Comparison of ENCODE assay signal across 16 cellular contexts in the genomic region with DNA sequence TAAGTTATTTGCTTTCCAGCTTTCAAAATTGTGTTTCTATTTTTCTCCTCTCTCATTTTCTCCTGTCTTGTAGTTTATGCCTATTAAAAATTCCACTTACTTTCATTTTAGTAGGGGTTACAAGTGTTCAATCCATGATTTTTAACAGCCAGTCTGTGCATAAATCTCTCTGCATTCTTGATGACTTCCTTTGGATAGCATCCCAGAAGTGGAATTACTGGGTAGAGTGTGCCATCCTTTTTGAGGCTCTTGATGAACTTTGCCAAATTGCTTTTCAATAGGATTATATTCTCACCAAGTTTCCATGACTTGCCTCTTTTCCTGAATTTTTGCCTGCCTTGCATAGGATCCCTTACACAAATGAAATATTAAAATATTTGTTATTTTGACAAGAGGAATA. TPM values are rescaled to one million over a fixed set of nuclear protein-coding genes. Genes with fewer than 3 reads are reported as not detected.
DNase-seq lines count a peak whose midpoint lies in the region; ATAC-seq and TF ChIP-seq lines count a peak whose summit lies in the region.
"Had no signal": no experiment of that assay in that cellular context is flagged by ENCODE, and none has a peak within 500 bp of the region (broad histone marks: within the 10 kb centered on the region; RNA-seq: fewer than 3 reads in every experiment).

No MANE protein-coding gene starts in this region.

- H3K9me3 Mint-ChIP-seq in T-helper 2 cell treated with Interferon-gamma antibody and Interleukin-4, amounts not matched to agents 5 μg/mL and 100 μg/mL, for 36 hours = no peaks in the 10 kb centered on the region
- H3K9me3 Mint-ChIP-seq: GM23338 had no signal

- TF ChIP-seq EP300 in sigmoid colon (IDR thresholded peaks at IDR 0.05) = no peak

- no peak for ATAC-seq in GM18517 (IDR thresholded peaks at IDR 0.05; ENCODE audit: unreplicated experiment)
- ATAC-seq: GM23338, K562, Panc1 had no signal

- DNase-seq in GM04503 (ENCODE audit: low read depth) = peak; percentile 9
- peak; percentile 61 for DNase-seq in NCI-H446 treated with DMSO at 0.1 percent for 48 hours (lab: John Stamatoyannopoulos, UW)
- DNase-seq in fibroblast of peridontal ligament (ENCODE audit: extremely low read depth) = peak; percentile 23
- DNase-seq in substantia nigra (lab: John Stamatoyannopoulos, UW) = no peak
- DNase-seq in T-helper 2 cell treated with Interferon-gamma antibody and Interleukin-4, amounts not matched to agents 5 μg/mL and 100 μg/mL, for 36 hours (ENCODE audit: low spot score) = no peak
- no peak for DNase-seq in sigmoid colon
- DNase-seq: NCI-H1092, NCI-H1694 treated with DMSO at 0.1 percent for 48 hours, NCI-H748 treated with DMSO at 0.1 percent for 48 hours, Right ventricle myocardium superior had no signal

- H3K4me3 ChIP-seq in sigmoid colon = no peak overlapping the region
- H3K4me3 ChIP-seq: BLaER1 treated with 17β-estradiol and CSF1 and Interleukin-3, amounts not matched to agents 10 nM and 100 nM; GM23338; K562 had no signal

- no peaks in the 10 kb centered on the region for H3K4me1 ChIP-seq in sigmoid colon
- H3K4me1 ChIP-seq: BLaER1 treated with 17β-estradiol and CSF1 and Interleukin-3, amounts not matched to agents 10 nM and 100 nM had no signal

- no peaks in the 10 kb centered on the region for H3K27me3 Mint-ChIP-seq in T-helper 2 cell treated with Interferon-gamma antibody and Interleukin-4, amounts not matched to agents 5 μg/mL and 100 μg/mL, for 36 hours (ENCODE audit: low read depth)

- no peaks in the 10 kb centered on the region for H3K4me1 Mint-ChIP-seq in T-helper 2 cell treated with Interferon-gamma antibody and Interleukin-4, amounts not matched to agents 5 μg/mL and 100 μg/mL, for 36 hours (ENCODE audit: low read depth)
- H3K4me1 Mint-ChIP-seq: GM23338 had no signal

- H3K27ac ChIP-seq in substantia nigra (ENCODE audit: low read depth, low read length, poor library complexity, severe bottlenecking) (peak overlapping the region; percentile 92), sigmoid colon (no peak overlapping the region)
- H3K27ac ChIP-seq: BLaER1 treated with 17β-estradiol and CSF1 and Interleukin-3, amounts not matched to agents 10 nM and 100 nM; HL-60 had no signal

- no peaks in the 10 kb centered on the region for H3K36me3 Mint-ChIP-seq in T-helper 2 cell treated with Interferon-gamma antibody and Interleukin-4, amounts not matched to agents 5 μg/mL and 100 μg/mL, for 36 hours (ENCODE audit: low read depth)

- TF ChIP-seq POLR2A in sigmoid colon (IDR thresholded peaks at IDR 0.05) = no peak

- no peaks in the 10 kb centered on the region for H3K36me3 ChIP-seq in sigmoid colon
- H3K36me3 ChIP-seq: BLaER1 treated with 17β-estradiol and CSF1 and Interleukin-3, amounts not matched to agents 10 nM and 100 nM had no signal

- TF ChIP-seq CTCF in sigmoid colon (IDR thresholded peaks at IDR 0.05) = no peak

- no peaks in the 10 kb centered on the region for H3K9me3 ChIP-seq in sigmoid colon

- H3K27ac Mint-ChIP-seq in T-helper 2 cell treated with Interferon-gamma antibody and Interleukin-4, amounts not matched to agents 5 μg/mL and 100 μg/mL, for 36 hours = no peak overlapping the region
- H3K27ac Mint-ChIP-seq: GM23338 had no signal

- H3K4me3 Mint-ChIP-seq in T-helper 2 cell treated with Interferon-gamma antibody and Interleukin-4, amounts not matched to agents 5 μg/mL and 100 μg/mL, for 36 hours = no peak overlapping the region
- H3K4me3 Mint-ChIP-seq: GM23338 had no signal

- H3K27me3 ChIP-seq in sigmoid colon = no peaks in the 10 kb centered on the region
- H3K27me3 ChIP-seq: BLaER1 treated with 17β-estradiol and CSF1 and Interleukin-3, amounts not matched to agents 10 nM and 100 nM had no signal

- intact Hi-C loops in sigmoid colon (cut with DNase I) = no loop called here

RNA-seq across cellular contexts. Expression of gene DIPK2B, which starts 58.5 kb away (rescaled TPM):
- 10 to 100 TPM in 1 of 4 donors, 1 to 10 TPM in 3; 4.5 to 12.7 (median 7.1) TPM for total RNA-seq in sigmoid colon
- polyA plus RNA-seq in sigmoid colon = 1 to 10 TPM in 2 of 3 donors, under 1 TPM in 1; 0.69 to 3.5 (median 1.2) TPM
- total RNA-seq: GM23338, K562 had no signal
- polyA plus RNA-seq: GM23338, K562 had no signal

Comparison
In these comparisons a context has a peak if more than half of its experiments do, and no peak if none do; other contexts are left out.
1. DNase-seq: peak in GM04503 (single experiment), NCI-H446 treated with DMSO at 0.1 percent for 48 hours (single experiment) and fibroblast of peridontal ligament (single experiment); none in substantia nigra (0 of 49), T-helper 2 cell treated with Interferon-gamma antibody and Interleukin-4, amounts not matched to agents 5 μg/mL and 100 μg/mL, for 36 hours (single experiment) and sigmoid colon (single experiment).